ENCODE assay signal across 1 cellular context in genomic region chr17:45425125-45425983, GRCh38.
TF ChIP-seq lines count a peak whose summit lies in the region.

No MANE protein-coding gene starts in this region.

TF ChIP-seq in HepG2, 621 proteins besides CTCF, POLR2A, EP300 and RAD21 (continued from another document and continues in another):
- peak; percentile 91 for TF ChIP-seq HMGXB4 (CRISPR knock-in tag; IDR thresholded peaks at IDR 0.05; ENCODE audit: borderline replicate concordance in 1 of 2, low read depth in 1 of 2)
- TF ChIP-seq ZNF564 (CRISPR knock-in tag; IDR thresholded peaks at IDR 0.05) = no peak
- 0 out of 2 replicates have a peak, but pooled peaks have one; percentile 8 for TF ChIP-seq HOMEZ (CRISPR knock-in tag; IDR thresholded peaks at IDR 0.05; ENCODE audit: low read depth)
- TF ChIP-seq JARID2 (CRISPR knock-in tag; IDR thresholded peaks at IDR 0.05; ENCODE audit: insufficient replicate concordance) = peak; percentile 68
- no peak; the same call in 1 of the 2 replicates for TF ChIP-seq ZNF546 (CRISPR knock-in tag; conservative IDR thresholded peaks at IDR 0.05)
- peak; percentile 74 for TF ChIP-seq ZSCAN9 (CRISPR knock-in tag; IDR thresholded peaks at IDR 0.05; ENCODE audit: borderline replicate concordance)
- no peak for TF ChIP-seq ZFP36L1 (CRISPR knock-in tag; IDR thresholded peaks at IDR 0.05)
- peak; percentile 88 for TF ChIP-seq ZFX (CRISPR knock-in tag; IDR thresholded peaks at IDR 0.05; ENCODE audit: low read depth)
- TF ChIP-seq SETDB1 (CRISPR knock-in tag; IDR thresholded peaks at IDR 0.05; ENCODE audit: borderline replicate concordance) = no peak
- TF ChIP-seq ARNT (IDR thresholded peaks at IDR 0.05) = no peak
- TF ChIP-seq, protein P1, sequence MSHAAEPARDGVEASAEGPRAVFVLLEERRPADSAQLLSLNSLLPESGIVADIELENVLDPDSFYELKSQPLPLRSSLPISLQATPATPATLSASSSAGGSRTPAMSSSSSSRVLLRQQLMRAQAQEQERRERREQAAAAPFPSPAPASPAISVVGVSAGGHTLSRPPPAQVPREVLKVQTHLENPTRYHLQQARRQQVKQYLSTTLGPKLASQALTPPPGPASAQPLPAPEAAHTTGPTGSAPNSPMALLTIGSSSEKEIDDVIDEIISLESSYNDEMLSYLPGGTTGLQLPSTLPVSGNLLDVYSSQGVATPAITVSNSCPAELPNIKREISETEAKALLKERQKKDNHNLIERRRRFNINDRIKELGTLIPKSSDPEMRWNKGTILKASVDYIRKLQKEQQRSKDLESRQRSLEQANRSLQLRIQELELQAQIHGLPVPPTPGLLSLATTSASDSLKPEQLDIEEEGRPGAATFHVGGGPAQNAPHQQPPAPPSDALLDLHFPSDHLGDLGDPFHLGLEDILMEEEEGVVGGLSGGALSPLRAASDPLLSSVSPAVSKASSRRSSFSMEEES (CRISPR knock-in tag; IDR thresholded peaks at IDR 0.05) = peak; percentile 36; the same call in 1 of the 2 replicates
- peak; percentile 96 for TF ChIP-seq POLR2G (IDR thresholded peaks at IDR 0.05; ENCODE audit: low read depth, low read length)
- TF ChIP-seq ELF4 (CRISPR knock-in tag; IDR thresholded peaks at IDR 0.05; ENCODE audit: borderline replicate concordance) = no peak
- TF ChIP-seq GTF3A (CRISPR knock-in tag; conservative IDR thresholded peaks at IDR 0.05) = no peak
- no peak for TF ChIP-seq PRMT3 (CRISPR knock-in tag; IDR thresholded peaks at IDR 0.05; ENCODE audit: borderline replicate concordance, low read depth)
- TF ChIP-seq TSC22D2 (CRISPR knock-in tag; IDR thresholded peaks at IDR 0.05; ENCODE audit: borderline replicate concordance) = no peak; the same call in 1 of the 2 replicates
- no peak for TF ChIP-seq ZNF468 (CRISPR knock-in tag; IDR thresholded peaks at IDR 0.05)
- TF ChIP-seq SP4 (CRISPR knock-in tag; IDR thresholded peaks at IDR 0.05) = peak; percentile 74
- TF ChIP-seq IRX3 (CRISPR knock-in tag; IDR thresholded peaks at IDR 0.05; ENCODE audit: borderline replicate concordance, low read depth) = no peak
- TF ChIP-seq FOXA3 (CRISPR knock-in tag; IDR thresholded peaks at IDR 0.05) = peak; percentile 59
- peak; percentile 33; the same call in 1 of the 2 replicates for TF ChIP-seq RFXAP (CRISPR knock-in tag; IDR thresholded peaks at IDR 0.05; ENCODE audit: borderline replicate concordance)
- peak; percentile 56 for TF ChIP-seq CBFB (CRISPR knock-in tag; IDR thresholded peaks at IDR 0.05)
- TF ChIP-seq SIX1 (CRISPR knock-in tag; IDR thresholded peaks at IDR 0.05; ENCODE audit: borderline replicate concordance) = 0 out of 2 replicates have a peak, but pooled peaks have one; percentile 25
- TF ChIP-seq ATF7 (IDR thresholded peaks at IDR 0.05) = no peak
- no peak; the same call in 1 of the 2 replicates for TF ChIP-seq ATF7 (CRISPR knock-in tag; IDR thresholded peaks at IDR 0.05)
- no peak for TF ChIP-seq JUND (CRISPR knock-in tag; IDR thresholded peaks at IDR 0.05)
- TF ChIP-seq ZFP62 (CRISPR knock-in tag; IDR thresholded peaks at IDR 0.05) = no peak
- no peak for TF ChIP-seq ZNF558 (CRISPR knock-in tag; IDR thresholded peaks at IDR 0.05; ENCODE audit: borderline replicate concordance)
- no peak for TF ChIP-seq AHDC1 (CRISPR knock-in tag; IDR thresholded peaks at IDR 0.05; ENCODE audit: borderline replicate concordance)
- TF ChIP-seq SRSF1 (optimal IDR thresholded peaks at IDR 0.05; ENCODE audit: low read depth, low read length) = peak; percentile 49
- TF ChIP-seq ZNF101 (CRISPR knock-in tag; IDR thresholded peaks at IDR 0.05; ENCODE audit: borderline replicate concordance, low read depth) = no peak; the same call in 1 of the 2 replicates
- peak; percentile 53; the same call in 1 of the 2 replicates for TF ChIP-seq AKAP8 (CRISPR knock-in tag; IDR thresholded peaks at IDR 0.05)
- peak; percentile 31; the same call in 1 of the 2 replicates for TF ChIP-seq ZFP1 (CRISPR knock-in tag; IDR thresholded peaks at IDR 0.05)
- TF ChIP-seq ARID4A (CRISPR knock-in tag; IDR thresholded peaks at IDR 0.05; ENCODE audit: borderline replicate concordance) = peak; percentile 61; the same call in 1 of the 2 replicates
- TF ChIP-seq GPN1 (CRISPR knock-in tag; IDR thresholded peaks at IDR 0.05; ENCODE audit: borderline replicate concordance) = no peak
- peak; percentile 71; the same call in 1 of the 2 replicates for TF ChIP-seq ZBTB7A (CRISPR knock-in tag; IDR thresholded peaks at IDR 0.05)
- no peak; the same call in 1 of the 2 replicates for TF ChIP-seq THAP7 (CRISPR knock-in tag; IDR thresholded peaks at IDR 0.05)
- no peak for TF ChIP-seq SP1 (IDR thresholded peaks at IDR 0.05)
- peak; percentile 45; the same call in 1 of the 2 replicates for TF ChIP-seq SP1 (CRISPR knock-in tag; IDR thresholded peaks at IDR 0.05)
- peak; percentile 66; the same call in 1 of the 2 replicates for TF ChIP-seq ZKSCAN8 (CRISPR knock-in tag; IDR thresholded peaks at IDR 0.05; ENCODE audit: borderline replicate concordance)
- TF ChIP-seq, protein P2, sequence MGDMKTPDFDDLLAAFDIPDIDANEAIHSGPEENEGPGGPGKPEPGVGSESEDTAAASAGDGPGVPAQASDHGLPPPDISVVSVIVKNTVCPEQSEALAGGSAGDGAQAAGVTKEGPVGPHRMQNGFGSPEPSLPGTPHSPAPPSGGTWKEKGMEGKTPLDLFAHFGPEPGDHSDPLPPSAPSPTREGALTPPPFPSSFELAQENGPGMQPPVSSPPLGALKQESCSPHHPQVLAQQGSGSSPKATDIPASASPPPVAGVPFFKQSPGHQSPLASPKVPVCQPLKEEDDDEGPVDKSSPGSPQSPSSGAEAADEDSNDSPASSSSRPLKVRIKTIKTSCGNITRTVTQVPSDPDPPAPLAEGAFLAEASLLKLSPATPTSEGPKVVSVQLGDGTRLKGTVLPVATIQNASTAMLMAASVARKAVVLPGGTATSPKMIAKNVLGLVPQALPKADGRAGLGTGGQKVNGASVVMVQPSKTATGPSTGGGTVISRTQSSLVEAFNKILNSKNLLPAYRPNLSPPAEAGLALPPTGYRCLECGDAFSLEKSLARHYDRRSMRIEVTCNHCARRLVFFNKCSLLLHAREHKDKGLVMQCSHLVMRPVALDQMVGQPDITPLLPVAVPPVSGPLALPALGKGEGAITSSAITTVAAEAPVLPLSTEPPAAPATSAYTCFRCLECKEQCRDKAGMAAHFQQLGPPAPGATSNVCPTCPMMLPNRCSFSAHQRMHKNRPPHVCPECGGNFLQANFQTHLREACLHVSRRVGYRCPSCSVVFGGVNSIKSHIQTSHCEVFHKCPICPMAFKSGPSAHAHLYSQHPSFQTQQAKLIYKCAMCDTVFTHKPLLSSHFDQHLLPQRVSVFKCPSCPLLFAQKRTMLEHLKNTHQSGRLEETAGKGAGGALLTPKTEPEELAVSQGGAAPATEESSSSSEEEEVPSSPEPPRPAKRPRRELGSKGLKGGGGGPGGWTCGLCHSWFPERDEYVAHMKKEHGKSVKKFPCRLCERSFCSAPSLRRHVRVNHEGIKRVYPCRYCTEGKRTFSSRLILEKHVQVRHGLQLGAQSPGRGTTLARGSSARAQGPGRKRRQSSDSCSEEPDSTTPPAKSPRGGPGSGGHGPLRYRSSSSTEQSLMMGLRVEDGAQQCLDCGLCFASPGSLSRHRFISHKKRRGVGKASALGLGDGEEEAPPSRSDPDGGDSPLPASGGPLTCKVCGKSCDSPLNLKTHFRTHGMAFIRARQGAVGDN (CRISPR knock-in tag; IDR thresholded peaks at IDR 0.05) = peak; percentile 89
